ENCODE assay signal across 10 cellular contexts in the genomic region with DNA sequence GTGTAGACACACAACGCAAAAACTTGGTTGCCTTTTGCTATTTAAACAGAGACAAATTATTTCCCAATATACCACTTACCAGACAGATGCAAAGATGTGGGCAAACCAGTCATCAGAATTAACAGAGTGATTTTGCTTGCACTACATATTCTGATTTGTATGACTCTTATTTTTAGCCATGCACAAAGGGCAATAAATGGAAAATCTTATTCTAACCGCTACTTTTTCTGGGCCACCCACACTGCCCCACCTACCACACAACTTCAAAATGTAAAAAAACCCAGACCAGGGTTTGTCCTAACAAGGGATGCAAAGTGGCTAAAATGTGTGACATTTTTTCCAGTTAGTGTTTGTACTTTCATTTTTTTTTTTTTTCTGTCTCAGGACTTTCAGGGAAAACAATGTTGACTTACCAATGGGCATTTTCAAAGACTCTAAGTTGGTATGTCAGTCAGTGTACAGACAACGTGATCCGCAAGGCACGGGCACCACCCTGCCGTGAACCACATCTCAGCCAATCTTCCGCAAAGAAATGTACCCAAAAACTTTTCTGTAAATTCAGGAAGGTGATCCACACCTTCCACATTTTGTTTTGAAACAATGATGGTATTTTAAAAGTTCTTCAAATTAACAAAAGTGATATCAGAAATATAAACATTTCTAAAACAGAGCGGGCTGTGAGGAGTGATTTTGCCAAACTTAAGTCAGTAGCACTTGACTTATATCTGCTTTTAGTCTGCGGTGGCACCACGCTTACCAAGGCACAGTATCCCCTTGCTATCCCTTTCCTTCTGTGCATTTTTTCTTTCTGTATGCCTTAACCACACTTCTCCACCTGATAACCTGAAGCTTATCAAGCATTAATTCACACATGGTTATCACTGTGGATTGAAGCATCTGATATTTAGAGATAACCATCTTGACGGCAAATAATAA.
DNase-seq lines count a peak whose midpoint lies in the region; ATAC-seq and TF ChIP-seq lines count a peak whose summit lies in the region.
"Had no signal": no experiment of that assay in that cellular context is flagged by ENCODE, and none has a peak within 500 bp of the region (broad histone marks: within the 10 kb centered on the region; RNA-seq: fewer than 3 reads in every experiment).

No MANE protein-coding gene starts in this region.

- H3K4me1 ChIP-seq in mesendoderm (ENCODE audit: control insufficient read depth, low read depth, low read length) = peaks cover 3% of the 10 kb centered on the region
- H3K4me1 ChIP-seq: gastrocnemius medialis, sigmoid colon had no signal

- H3K79me2 ChIP-seq in mesendoderm (ENCODE audit: control insufficient read depth, insufficient read depth, low read length) = no peaks in the 10 kb centered on the region

- H3K79me1 ChIP-seq in mesendoderm (ENCODE audit: low read length) = no peaks in the 10 kb centered on the region

- no peak overlapping the region for H3K4me2 ChIP-seq in mesendoderm (ENCODE audit: low read length)

- peak; percentile 72 for DNase-seq in OCI-M1 (lab: John Stamatoyannopoulos, UW)
- peak; percentile 47 for DNase-seq in activated T-cell treated with anti-CD3 and anti-CD28 coated beads for 4 hours
- DNase-seq in mesendoderm = peak; percentile 31
- peak; percentile 70 for DNase-seq in stimulated activated CD8-positive, alpha-beta memory T cell treated with anti-CD3 and anti-CD28 coated beads, Interleukin-4, amount 100 ng/mL, for 48 hours
- no peak for DNase-seq in coronary artery (ENCODE audit: low spot score)
- DNase-seq: gastrocnemius medialis, NCI-H1092 treated with DMSO at 0.1 percent for 48 hours, sigmoid colon had no signal

- ATAC-seq in HG02798 (IDR thresholded peaks at IDR 0.05; ENCODE audit: poor library complexity, unreplicated experiment) (no peak), GM18520 (IDR thresholded peaks at IDR 0.05; ENCODE audit: unreplicated experiment) (no peak)
- ATAC-seq: gastrocnemius medialis had no signal

- H3K4me3 ChIP-seq in mesendoderm (ENCODE audit: low read length) = no peak overlapping the region
- H3K4me3 ChIP-seq in coronary artery = no peak overlapping the region
- H3K4me3 ChIP-seq: gastrocnemius medialis, sigmoid colon had no signal

- no peak overlapping the region for H3K27ac ChIP-seq in mesendoderm (ENCODE audit: low read depth, low read length)
- no peak overlapping the region for H3K27ac ChIP-seq in coronary artery
- H3K27ac ChIP-seq: gastrocnemius medialis, sigmoid colon had no signal

- H3K23ac ChIP-seq in mesendoderm (ENCODE audit: low read length) = no peak overlapping the region

- no peak overlapping the region for H2BK120ac ChIP-seq in mesendoderm (ENCODE audit: low read depth, low read length)

- H4K5ac ChIP-seq in mesendoderm (ENCODE audit: low read length) = no peak overlapping the region

- H3K56ac ChIP-seq in mesendoderm (ENCODE audit: low read length) = no peak overlapping the region

- H3K18ac ChIP-seq in mesendoderm (ENCODE audit: low read length) = no peak overlapping the region

- H3K27me3 ChIP-seq in mesendoderm (ENCODE audit: insufficient read depth, low read length, poor library complexity) = no peaks in the 10 kb centered on the region
- H3K27me3 ChIP-seq: gastrocnemius medialis, sigmoid colon had no signal

- H4K8ac ChIP-seq in mesendoderm (ENCODE audit: low read depth, low read length) = no peak overlapping the region

- no CpG with 5 or more reads among the region's 11 CpGs for WGBS in mesendoderm (ENCODE audit: extremely low coverage, insufficient coverage, low lambda C conversion rate)

- TF ChIP-seq CTCF in coronary artery (IDR thresholded peaks at IDR 0.05) = no peak

- H2AK5ac ChIP-seq in mesendoderm (ENCODE audit: low read length) = no peak overlapping the region

- no peaks in the 10 kb centered on the region for H3K36me3 ChIP-seq in mesendoderm (ENCODE audit: control insufficient read depth, insufficient read depth, low read length)
- H3K36me3 ChIP-seq: gastrocnemius medialis, sigmoid colon had no signal

- H2BK15ac ChIP-seq in mesendoderm (replicated peaks; ENCODE audit: low read depth) = no peak overlapping the region

- H3K9ac ChIP-seq in mesendoderm (ENCODE audit: low read length) = no peak overlapping the region

- H3K4ac ChIP-seq in mesendoderm (ENCODE audit: low read depth, low read length) = no peak overlapping the region

- H2BK5ac ChIP-seq in mesendoderm (ENCODE audit: low read length) = no peak overlapping the region
